2 cellular contexts compared by ENCODE assay signal in the genomic region with DNA sequence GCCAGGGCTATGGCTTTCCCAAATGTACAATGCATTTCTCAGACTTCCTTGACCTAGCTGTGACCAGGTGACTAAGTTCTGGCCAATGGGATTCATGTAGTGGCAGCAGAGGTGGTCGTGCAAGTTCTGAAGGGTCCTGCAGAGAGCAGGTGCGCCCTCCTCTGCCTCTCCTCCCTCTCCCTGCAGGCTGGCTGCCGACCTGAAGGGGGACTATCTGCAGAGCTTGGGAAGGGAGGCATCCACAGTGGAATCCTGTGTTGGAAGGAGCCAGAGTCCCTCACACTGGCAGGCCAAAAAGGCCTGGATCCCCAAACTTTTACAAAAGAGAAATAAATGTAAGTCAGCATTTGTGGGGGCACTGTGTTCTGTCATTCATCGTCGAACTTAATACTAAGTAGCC.
TF ChIP-seq lines count a peak whose summit lies in the region.

No MANE protein-coding gene starts in this region.

TF ChIP-seq in HepG2, 621 proteins besides CTCF, POLR2A, EP300 and RAD21:
- TF ChIP-seq ZNF441 (CRISPR knock-in tag; IDR thresholded peaks at IDR 0.05; ENCODE audit: borderline replicate concordance), result no peak
- no peak for TF ChIP-seq SP2 (CRISPR knock-in tag; IDR thresholded peaks at IDR 0.05)
- no peak for TF ChIP-seq SETDB1 (CRISPR knock-in tag; IDR thresholded peaks at IDR 0.05; ENCODE audit: borderline replicate concordance)
- no peak for TF ChIP-seq REL (CRISPR knock-in tag; conservative IDR thresholded peaks at IDR 0.05)
- no peak for TF ChIP-seq RXRB (CRISPR knock-in tag; IDR thresholded peaks at IDR 0.05; ENCODE audit: borderline replicate concordance)
- TF ChIP-seq, protein P1, sequence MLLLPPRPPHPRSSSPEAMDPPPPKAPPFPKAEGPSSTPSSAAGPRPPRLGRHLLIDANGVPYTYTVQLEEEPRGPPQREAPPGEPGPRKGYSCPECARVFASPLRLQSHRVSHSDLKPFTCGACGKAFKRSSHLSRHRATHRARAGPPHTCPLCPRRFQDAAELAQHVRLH (CRISPR knock-in tag; IDR thresholded peaks at IDR 0.05; ENCODE audit: borderline replicate concordance, low read depth), result no peak
- TF ChIP-seq LCORL (IDR thresholded peaks at IDR 0.05), result no peak
- TF ChIP-seq LCORL (CRISPR knock-in tag; IDR thresholded peaks at IDR 0.05), result no peak

TF ChIP-seq in H1, 55 proteins besides CTCF, POLR2A, EP300 and RAD21:
- TF ChIP-seq KDM4A (IDR thresholded peaks at IDR 0.05; ENCODE audit: low read depth, low read length, severe bottlenecking) (no peak), MAX (IDR thresholded peaks at IDR 0.05) (0 out of 2 replicates have a peak, but pooled peaks have one; percentile 23), TAF1 (IDR thresholded peaks at IDR 0.05; ENCODE audit: low read depth, low read length) (no peak)
